In the genomic region with DNA sequence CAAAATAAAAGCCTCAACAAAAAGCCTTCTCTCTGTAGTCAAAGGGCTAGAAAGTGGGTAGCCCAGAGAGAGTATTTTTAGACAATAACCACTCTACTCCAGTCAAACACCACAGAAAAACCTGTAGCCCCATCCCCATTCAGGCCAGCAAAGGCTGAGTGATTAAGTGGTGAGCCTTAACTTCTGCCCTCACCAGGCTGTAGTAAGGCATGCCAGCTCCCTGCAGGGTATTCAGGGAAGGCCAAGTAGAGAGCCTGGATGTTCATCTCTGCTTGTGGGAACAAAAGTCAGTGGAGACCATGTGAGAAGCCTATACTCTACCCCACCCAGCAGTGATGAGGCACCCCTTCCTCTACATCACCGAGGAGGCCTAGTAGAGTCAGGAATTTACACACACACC, we compare ENCODE assay signal across 18 cellular contexts. TPM values are rescaled to one million over a fixed set of nuclear protein-coding genes. Genes with fewer than 3 reads are reported as not detected.
DNase-seq lines count a peak whose midpoint lies in the region; ATAC-seq and TF ChIP-seq lines count a peak whose summit lies in the region.
"Had no signal": no experiment of that assay in that cellular context is flagged by ENCODE, and none has a peak within 500 bp of the region (broad histone marks: within the 10 kb centered on the region; RNA-seq: fewer than 3 reads in every experiment).

No MANE protein-coding gene starts in this region.

- no peaks in the 10 kb centered on the region for H3K79me2 ChIP-seq in smooth muscle cell (ENCODE audit: low read depth)

- TF ChIP-seq CTCF in WTC11 (IDR thresholded peaks at IDR 0.05) (no peak), smooth muscle cell (IDR thresholded peaks at IDR 0.05; ENCODE audit: borderline replicate concordance, insufficient read depth, poor library complexity, severe bottlenecking) (no peak)

- H3F3A ChIP-seq in smooth muscle cell (ENCODE audit: low read depth) = no peaks in the 10 kb centered on the region

- peaks cover 35% of the 10 kb centered on the region for H3K27me3 Mint-ChIP-seq in WTC11 (ENCODE audit: low read depth)

- peak; percentile 57 for ATAC-seq in WTC11
- ATAC-seq in GM18861 (IDR thresholded peaks at IDR 0.05; ENCODE audit: unreplicated experiment) = no peak
- ATAC-seq: A549; CD8-positive, alpha-beta T cell; GM12878 had no signal

- H3K4me2 ChIP-seq in smooth muscle cell = no peak overlapping the region
- H3K4me2 ChIP-seq: A549; BLaER1 treated with 17β-estradiol and CSF1 and Interleukin-3, amounts not matched to agents 10 nM and 100 nM had no signal

- peak; percentile 17 for DNase-seq in activated CD8-positive, alpha-beta memory T cell treated with anti-CD3 and anti-CD28 coated beads for 24 hours
- DNase-seq in activated CD8-positive, alpha-beta memory T cell treated with anti-CD3 and anti-CD28 coated beads, Interleukin-2, amount 50 U/mL, for 4 hours = no peak
- DNase-seq in WTC11 (ENCODE audit: low spot score) (no peak), smooth muscle cell (lab: John Stamatoyannopoulos, UW; ENCODE audit: unreplicated experiment) (no peak)
- DNase-seq: AML-193; Caco-2; Calu3; CD4-positive, alpha-beta T cell; CD8-positive, alpha-beta T cell; DMS79 treated with DMSO at 0.1 percent for 48 hours; GF-D8 had no signal

- H4K20me1 ChIP-seq in smooth muscle cell (ENCODE audit: low read depth) = no peaks in the 10 kb centered on the region
- H4K20me1 ChIP-seq: BLaER1 treated with 17β-estradiol and CSF1 and Interleukin-3, amounts not matched to agents 10 nM and 100 nM had no signal

- POLR2A ChIA-PET in WTC11 (lab: Charles Lee) = no interaction called here

- no peak overlapping the region for H3K27ac ChIP-seq in smooth muscle cell (ENCODE audit: low read depth)
- H3K27ac ChIP-seq: 22Rv1; A549; BLaER1 treated with 17β-estradiol and CSF1 and Interleukin-3, amounts not matched to agents 10 nM and 100 nM; C4-2B had no signal

- no peak overlapping the region for H3K4me3 Mint-ChIP-seq in WTC11
- H3K4me3 Mint-ChIP-seq: B cell; CD4-positive, alpha-beta T cell; CD8-positive, alpha-beta T cell had no signal

- CTCF ChIA-PET in WTC11 (lab: Charles Lee) = interaction anchor here (1.2 to 2.7 kb wide), 2 partner anchors 18 to 25 kb away, joined by 3 to 13 read pairs; no protein-coding TSS in a partner anchor

- no peak overlapping the region for H3K9ac ChIP-seq in smooth muscle cell (ENCODE audit: low read depth)
- H3K9ac ChIP-seq: BLaER1 treated with 17β-estradiol and CSF1 and Interleukin-3, amounts not matched to agents 10 nM and 100 nM had no signal

- H3K27me3 ChIP-seq in smooth muscle cell (ENCODE audit: low read depth) = peaks cover 76% of the 10 kb centered on the region
- H3K27me3 ChIP-seq: BLaER1 treated with 17β-estradiol and CSF1 and Interleukin-3, amounts not matched to agents 10 nM and 100 nM had no signal

- no peaks in the 10 kb centered on the region for H3K4me1 Mint-ChIP-seq in WTC11
- H3K4me1 Mint-ChIP-seq: B cell had no signal

- no peaks in the 10 kb centered on the region for H3K36me3 Mint-ChIP-seq in WTC11
- H3K36me3 Mint-ChIP-seq: CD8-positive, alpha-beta T cell had no signal

- H3K9me3 Mint-ChIP-seq in WTC11 = no peaks in the 10 kb centered on the region; the same call in 1 of the 2 replicates

- WGBS in smooth muscle cell (ENCODE audit: low lambda C conversion rate) = 70% methylated on average over 1 of the region's 1 CpG

- no peak overlapping the region for H3K4me3 ChIP-seq in smooth muscle cell
- H3K4me3 ChIP-seq: A549; BLaER1 treated with 17β-estradiol and CSF1 and Interleukin-3, amounts not matched to agents 10 nM and 100 nM; GM12878 had no signal

- no peaks in the 10 kb centered on the region for H3K36me3 ChIP-seq in smooth muscle cell (ENCODE audit: low read depth)
- H3K36me3 ChIP-seq: BLaER1 treated with 17β-estradiol and CSF1 and Interleukin-3, amounts not matched to agents 10 nM and 100 nM had no signal

- H3K27ac Mint-ChIP-seq in WTC11 = no peak overlapping the region
- H3K27ac Mint-ChIP-seq: B cell; CD4-positive, alpha-beta T cell; CD8-positive, alpha-beta T cell had no signal

- no peaks in the 10 kb centered on the region for H3K9me3 ChIP-seq in smooth muscle cell (replicated peaks; ENCODE audit: low read depth)
- H3K9me3 ChIP-seq: A549, Caco-2 had no signal

- H2AFZ ChIP-seq in smooth muscle cell (ENCODE audit: low read depth) = no peak overlapping the region

- H3K4me1 ChIP-seq in smooth muscle cell (ENCODE audit: low read depth) = no peaks in the 10 kb centered on the region
- H3K4me1 ChIP-seq: A549; BLaER1 treated with 17β-estradiol and CSF1 and Interleukin-3, amounts not matched to agents 10 nM and 100 nM; Caco-2 had no signal

TF ChIP-seq in WTC11, 78 proteins besides CTCF, POLR2A, EP300 and RAD21:
- TF ChIP-seq ETV6 (CRISPR knock-in tag; IDR thresholded peaks at IDR 0.05) = no peak

RNA-seq across cellular contexts. Expression of a gene that starts 51.2 kb away (rescaled TPM):
- 49.9 to 58.3 TPM (median 53.9 TPM) in 3 replicates for total RNA-seq in WTC11 (2021)
- 12.4 and 22.7 TPM in 2 replicates for total RNA-seq in smooth muscle cell
- polyA plus RNA-seq in smooth muscle cell = 28.1 and 31.6 TPM in 2 replicates

RNA-seq across cellular contexts. Expression of a gene that starts 57.3 kb away (rescaled TPM):
- total RNA-seq in WTC11 (2021) = 206 to 221 TPM (median 210 TPM) in 3 replicates
- 121 and 128 TPM in 2 replicates for total RNA-seq in smooth muscle cell
- polyA plus RNA-seq in smooth muscle cell = 400 and 430 TPM in 2 replicates
